ENCODE assay signal across 9 cellular contexts in genomic region chr6:80742481-80742880, GRCh38.
DNase-seq lines count a peak whose midpoint lies in the region; ATAC-seq, FAIRE-seq and TF ChIP-seq lines count a peak whose summit lies in the region.
"Had no signal": no experiment of that assay in that cellular context is flagged by ENCODE, and none has a peak within 500 bp of the region (broad histone marks: within the 10 kb centered on the region; RNA-seq: fewer than 3 reads in every experiment).

No MANE protein-coding gene starts in this region.

- H3K9me3 Mint-ChIP-seq in CD4-positive, alpha-beta T cell = peaks cover 4% of the 10 kb centered on the region

- no peak overlapping the region for H2AFZ ChIP-seq in mesenchymal stem cell (ENCODE audit: low read depth, low read length)

- H3K18ac ChIP-seq in mesenchymal stem cell (ENCODE audit: low read depth in 1 of 2, low read length in 2 of 2) = no peak overlapping the region

- no peak overlapping the region for H3K27ac Mint-ChIP-seq in CD4-positive, alpha-beta T cell

- no peaks in the 10 kb centered on the region for H3K4me1 Mint-ChIP-seq in CD4-positive, alpha-beta T cell (ENCODE audit: low read depth)

- H3K36me3 ChIP-seq in mesenchymal stem cell (ENCODE audit: control insufficient read depth in 1 of 2, insufficient read depth in 2 of 2, low read depth in 1 of 2, low read length in 2 of 2) = no peaks in the 10 kb centered on the region

- no peaks in the 10 kb centered on the region for H3K27me3 ChIP-seq in mesenchymal stem cell (ENCODE audit: control insufficient read depth in 1 of 2, insufficient read depth in 1 of 2, low read length in 2 of 2)
- no peaks in the 10 kb centered on the region for H3K27me3 ChIP-seq in CD4-positive, alpha-beta T cell (ENCODE audit: control insufficient read depth, insufficient read depth, low read length)

- peak; percentile 73 for TF ChIP-seq CTCF in VCaP (conservative IDR thresholded peaks at IDR 0.05)
- no peak for TF ChIP-seq CTCF in CD4-positive, alpha-beta T cell (IDR thresholded peaks at IDR 0.05)

- H3K4me3 Mint-ChIP-seq in CD4-positive, alpha-beta T cell = no peak overlapping the region

- no peak overlapping the region for H3K4ac ChIP-seq in mesenchymal stem cell (ENCODE audit: low read depth in 1 of 2, low read length in 2 of 2)

- H3K27ac ChIP-seq in VCaP (no peak overlapping the region), mesenchymal stem cell (ENCODE audit: low read length, poor library complexity, severe bottlenecking) (no peak overlapping the region)
- no peak overlapping the region for H3K27ac ChIP-seq in CD4-positive, alpha-beta T cell (ENCODE audit: low read depth, low read length)
- H3K27ac ChIP-seq: KMS-11 had no signal

- intact Hi-C loops in CD4-positive, alpha-beta T cell (cut with DNase I, micrococcal nuclease) = no loop called here

- no peak for FAIRE-seq in HTR-8/SVneo (lab: Jason Lieb, UNC)

- H2BK15ac ChIP-seq in mesenchymal stem cell (ENCODE audit: low read depth, poor library complexity, severe bottlenecking) = no peak overlapping the region

- DNase-seq in Daoy (ENCODE audit: low read depth) (peak; percentile 32), HTR-8/SVneo (ENCODE audit: insufficient read length, low spot score) (peak; percentile 2), mesenchymal stem cell (peak; percentile 57), midbrain (lab: John Stamatoyannopoulos, UW) (no peak), ureter (ENCODE audit: low spot score) (no peak)
- no peak for DNase-seq in CD4-positive, alpha-beta T cell

- POLR2A ChIA-PET in CD4-positive, alpha-beta T cell (lab: Charles Lee) = no interaction called here

- no peaks in the 10 kb centered on the region for H3K79me1 ChIP-seq in mesenchymal stem cell (replicated peaks; ENCODE audit: low read length, poor library complexity, severe bottlenecking)

- H3K23ac ChIP-seq in mesenchymal stem cell (ENCODE audit: low read length in 2 of 2) = no peak overlapping the region

- no peaks in the 10 kb centered on the region for H3K9me3 ChIP-seq in mesenchymal stem cell (ENCODE audit: control insufficient read depth, low read length)
- no peaks in the 10 kb centered on the region for H3K9me3 ChIP-seq in CD4-positive, alpha-beta T cell (ENCODE audit: control insufficient read depth, low read length)

- H3K4me3 ChIP-seq in mesenchymal stem cell (ENCODE audit: insufficient read depth in 1 of 2, low read depth in 1 of 2, low read length in 2 of 2) = no peak overlapping the region

- no peak overlapping the region for H2BK5ac ChIP-seq in mesenchymal stem cell (ENCODE audit: low read depth, low read length, poor library complexity, severe bottlenecking)

- H4K8ac ChIP-seq in mesenchymal stem cell (ENCODE audit: low read length) = no peak overlapping the region

- no peak overlapping the region for H3K9ac ChIP-seq in mesenchymal stem cell (ENCODE audit: low read length)
- H3K9ac ChIP-seq: KMS-11 had no signal

- no peak for ATAC-seq in CD4-positive, alpha-beta T cell (ENCODE audit: poor library complexity)
- ATAC-seq in HG03196 (IDR thresholded peaks at IDR 0.05; ENCODE audit: unreplicated experiment) = no peak

- H3K27me3 Mint-ChIP-seq in CD4-positive, alpha-beta T cell = no peaks in the 10 kb centered on the region

- WGBS in mesenchymal stem cell = 67% methylated on average over 1 of the region's 2 CpGs

- no peak overlapping the region for H2AK5ac ChIP-seq in mesenchymal stem cell (ENCODE audit: low read length, severe bottlenecking)

- CTCF ChIA-PET in CD4-positive, alpha-beta T cell (lab: Charles Lee) = no interaction called here

- H3K36me3 Mint-ChIP-seq in CD4-positive, alpha-beta T cell (ENCODE audit: low read depth) = no peaks in the 10 kb centered on the region

- H4K91ac ChIP-seq in mesenchymal stem cell (ENCODE audit: low read length) = no peak overlapping the region

- H2BK120ac ChIP-seq in mesenchymal stem cell (ENCODE audit: low read depth, low read length) = no peak overlapping the region

- H3K4me2 ChIP-seq in mesenchymal stem cell (ENCODE audit: low read length, poor library complexity, severe bottlenecking) = no peak overlapping the region
- H3K4me2 ChIP-seq: KMS-11 had no signal

- H2BK12ac ChIP-seq in mesenchymal stem cell (ENCODE audit: low read length in 2 of 2) = no peak overlapping the region

- H3K4me1 ChIP-seq in mesenchymal stem cell (ENCODE audit: control insufficient read depth, insufficient read depth, low read depth, low read length) = no peaks in the 10 kb centered on the region

- no peak overlapping the region for H3K14ac ChIP-seq in mesenchymal stem cell (ENCODE audit: low read length in 2 of 2)

Comparison
In these comparisons a context has a peak if more than half of its experiments do, and no peak if none do; other contexts are left out.
1. DNase-seq: peak in Daoy (single experiment), HTR-8/SVneo (single experiment) and mesenchymal stem cell (single experiment); none in CD4-positive, alpha-beta T cell (0 of 10), midbrain (single experiment) and ureter (single experiment).